8 cellular contexts compared by ENCODE assay signal in the genomic region with DNA sequence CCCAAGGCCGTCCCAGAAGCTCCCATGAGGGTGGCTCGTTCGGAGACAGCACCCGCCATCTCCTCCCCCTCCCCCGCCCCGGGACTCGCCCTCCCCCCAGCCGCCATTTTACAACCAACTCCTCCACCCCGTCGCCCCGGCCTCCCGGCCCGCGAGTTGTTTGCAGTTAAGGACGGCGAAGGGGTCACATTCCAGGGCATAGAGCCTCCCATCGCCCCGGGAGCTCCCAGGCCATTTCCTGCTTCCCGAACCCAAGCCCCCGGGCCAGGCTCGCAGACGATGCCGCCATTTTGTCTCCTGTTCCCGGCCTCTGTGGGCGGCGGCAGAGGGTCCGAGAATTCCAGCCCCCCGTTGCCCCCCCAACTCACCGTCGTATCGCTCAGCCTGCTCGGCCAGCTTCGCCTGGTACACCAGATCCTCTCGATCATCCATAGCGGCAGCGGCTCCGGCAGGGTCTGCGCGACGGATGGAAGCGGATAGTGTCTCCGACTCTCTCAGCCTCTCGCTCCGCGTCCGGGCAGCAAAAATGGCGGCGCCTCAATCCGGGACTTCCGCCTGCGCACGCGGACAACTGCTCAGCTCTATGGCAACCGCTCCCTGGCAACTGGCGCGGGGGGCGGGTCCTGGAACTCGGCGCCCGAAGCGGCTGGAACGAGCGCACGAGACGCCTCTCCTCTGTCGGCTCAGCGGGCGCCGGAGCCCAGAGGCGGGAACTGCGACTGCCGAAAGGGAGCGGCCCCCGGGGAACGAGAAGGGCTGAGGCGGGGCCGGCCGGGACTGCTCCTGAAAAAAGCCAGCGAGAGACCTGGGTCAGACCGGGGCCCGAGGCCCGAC. TPM values are rescaled to one million over a fixed set of nuclear protein-coding genes. Genes with fewer than 3 reads are reported as not detected.
DNase-seq lines count a peak whose midpoint lies in the region; ATAC-seq and TF ChIP-seq lines count a peak whose summit lies in the region.

A gene (minus strand): TSS at position 544 of the 834 bp plus-strand sequence. CDS start 112 bp downstream, at position 432.

- H3K9me3 Mint-ChIP-seq in activated naive CD8-positive, alpha-beta T cell treated with anti-CD3 and anti-CD28 coated beads for 36 hours, result no peaks in the 10 kb centered on the region
- H3K9me3 Mint-ChIP-seq in glutamatergic neuron (ENCODE audit: unreplicated experiment) (peaks cover 9% of the 10 kb centered on the region), osteocyte (ENCODE audit: unreplicated experiment) (no peaks in the 10 kb centered on the region)

- ATAC-seq in HG02623 (IDR thresholded peaks at IDR 0.05; ENCODE audit: unreplicated experiment), result peak; percentile 80

- peaks cover 12% of the 10 kb centered on the region for H3K4me1 ChIP-seq in thymus (ENCODE audit: control insufficient read depth, insufficient read depth, low read length)

- DNase-seq in NCI-H1105 (lab: John Stamatoyannopoulos, UW), result peak; percentile 88
- peak; percentile 60 for DNase-seq in SKM-1 treated with dmso at 0.1 percent for 144 hours (lab: John Stamatoyannopoulos, UW; ENCODE audit: unreplicated experiment)
- peak; percentile 99 for DNase-seq in activated naive CD8-positive, alpha-beta T cell treated with anti-CD3 and anti-CD28 coated beads for 36 hours
- peak; percentile 98 for DNase-seq in glutamatergic neuron
- peak; percentile 99 for DNase-seq in osteocyte (ENCODE audit: extremely low spot score, unreplicated experiment)

- peak within 1 kb of the TSS; percentile 99 for H3K27ac Mint-ChIP-seq in activated naive CD8-positive, alpha-beta T cell treated with anti-CD3 and anti-CD28 coated beads for 36 hours
- H3K27ac Mint-ChIP-seq in glutamatergic neuron (ENCODE audit: unreplicated experiment) (peak within 1 kb of the TSS; percentile 100), osteocyte (ENCODE audit: unreplicated experiment) (peak within 1 kb of the TSS; percentile 99)

- H3K27me3 ChIP-seq in thymus (ENCODE audit: control insufficient read depth, insufficient read depth), result no peaks in the 10 kb centered on the region

- H3K36me3 Mint-ChIP-seq in activated naive CD8-positive, alpha-beta T cell treated with anti-CD3 and anti-CD28 coated beads for 36 hours, result peaks cover 46% of the 10 kb centered on the region
- H3K36me3 Mint-ChIP-seq in glutamatergic neuron (ENCODE audit: unreplicated experiment) (no peaks in the 10 kb centered on the region), osteocyte (ENCODE audit: unreplicated experiment) (peaks cover 2% of the 10 kb centered on the region)

- H3K27me3 Mint-ChIP-seq in activated naive CD8-positive, alpha-beta T cell treated with anti-CD3 and anti-CD28 coated beads for 36 hours, result no peaks in the 10 kb centered on the region
- H3K27me3 Mint-ChIP-seq in glutamatergic neuron (ENCODE audit: unreplicated experiment) (peaks cover 14% of the 10 kb centered on the region), osteocyte (ENCODE audit: unreplicated experiment) (no peaks in the 10 kb centered on the region)

- H3K36me3 ChIP-seq in thymus (ENCODE audit: control insufficient read depth, insufficient read depth), result peaks cover 7% of the 10 kb centered on the region

- WGBS in thymus, result under 1% methylated on average over 82 of the region's 82 CpGs

- H3K9me3 ChIP-seq in thymus (ENCODE audit: control insufficient read depth), result no peaks in the 10 kb centered on the region

- peaks cover 31% of the 10 kb centered on the region for H3K4me1 Mint-ChIP-seq in activated naive CD8-positive, alpha-beta T cell treated with anti-CD3 and anti-CD28 coated beads for 36 hours
- peaks cover 14% of the 10 kb centered on the region for H3K4me1 Mint-ChIP-seq in glutamatergic neuron (ENCODE audit: low read depth, unreplicated experiment)
- H3K4me1 Mint-ChIP-seq in osteocyte (ENCODE audit: unreplicated experiment), result peaks cover 26% of the 10 kb centered on the region

- H3K4me3 Mint-ChIP-seq in activated naive CD8-positive, alpha-beta T cell treated with anti-CD3 and anti-CD28 coated beads for 36 hours, result peak within 1 kb of the TSS; percentile 94
- peak within 1 kb of the TSS; percentile 88 for H3K4me3 Mint-ChIP-seq in glutamatergic neuron (ENCODE audit: unreplicated experiment)
- H3K4me3 Mint-ChIP-seq in osteocyte (ENCODE audit: unreplicated experiment), result peak within 1 kb of the TSS; percentile 97

- peak within 1 kb of the TSS; percentile 94 for H3K27ac ChIP-seq in thymus (ENCODE audit: low read depth)

- peak within 1 kb of the TSS; percentile 96 for H3K4me3 ChIP-seq in GM08714 (ENCODE audit: low read length)
- peak within 1 kb of the TSS; percentile 74 for H3K4me3 ChIP-seq in thymus (ENCODE audit: low read length)

- no peak for TF ChIP-seq CTCF in glutamatergic neuron (IDR thresholded peaks at IDR 0.05; ENCODE audit: partially characterized antibody, unreplicated experiment)
- TF ChIP-seq CTCF in osteocyte (IDR thresholded peaks at IDR 0.05), result no peak

RNA-seq across cellular contexts. Expression of the gene that starts here (rescaled TPM):
- total RNA-seq in activated naive CD8-positive, alpha-beta T cell treated with anti-CD3 and anti-CD28 coated beads for 36 hours, result 100 to 1,000 TPM; 550 to 555 TPM
- total RNA-seq in glutamatergic neuron (ENCODE audit: unreplicated experiment), result 1,106 TPM
- 458 and 476 TPM in 2 replicates for total RNA-seq in osteocyte
- 264 TPM for polyA plus RNA-seq in thymus

Comparison
In these comparisons a context has a peak if more than half of its experiments do, and no peak if none do; other contexts are left out.
1. Peak in every context shown above with its lines: DNase-seq, ATAC-seq, H3K4me3 ChIP-seq and H3K27ac ChIP-seq.